ENCODE assay signal across 2 cellular contexts in the genomic region with DNA sequence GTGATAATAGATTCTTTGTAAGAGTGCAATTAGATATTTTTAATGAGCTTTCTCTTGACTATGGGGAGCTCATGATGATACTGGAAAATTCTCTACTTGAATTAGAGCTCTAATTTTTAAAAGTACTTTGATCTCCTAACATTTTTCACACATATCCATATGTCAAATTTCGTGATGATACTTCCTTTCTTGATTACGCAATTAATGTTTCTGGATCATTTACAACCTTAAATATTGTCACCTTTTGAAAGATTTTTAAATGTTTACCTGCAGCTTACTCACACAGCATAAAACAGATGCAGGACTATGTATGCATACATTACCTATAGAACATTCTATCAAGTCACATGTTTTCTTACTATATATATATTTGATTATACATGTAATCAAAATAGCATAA.
TF ChIP-seq lines count a peak whose summit lies in the region.

No MANE protein-coding gene starts in this region.

TF ChIP-seq in IMR-90, 13 proteins besides CTCF, POLR2A, EP300 and RAD21:
- TF ChIP-seq, protein P1, sequence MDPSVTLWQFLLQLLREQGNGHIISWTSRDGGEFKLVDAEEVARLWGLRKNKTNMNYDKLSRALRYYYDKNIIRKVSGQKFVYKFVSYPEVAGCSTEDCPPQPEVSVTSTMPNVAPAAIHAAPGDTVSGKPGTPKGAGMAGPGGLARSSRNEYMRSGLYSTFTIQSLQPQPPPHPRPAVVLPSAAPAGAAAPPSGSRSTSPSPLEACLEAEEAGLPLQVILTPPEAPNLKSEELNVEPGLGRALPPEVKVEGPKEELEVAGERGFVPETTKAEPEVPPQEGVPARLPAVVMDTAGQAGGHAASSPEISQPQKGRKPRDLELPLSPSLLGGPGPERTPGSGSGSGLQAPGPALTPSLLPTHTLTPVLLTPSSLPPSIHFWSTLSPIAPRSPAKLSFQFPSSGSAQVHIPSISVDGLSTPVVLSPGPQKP (IDR thresholded peaks at IDR 0.05; ENCODE audit: borderline replicate concordance, low read depth, low read length), result no peak
- no peak for TF ChIP-seq RFX5 (IDR thresholded peaks at IDR 0.05; ENCODE audit: low read depth, low read length)
- TF ChIP-seq MAFK (IDR thresholded peaks at IDR 0.05; ENCODE audit: low read depth, low read length), result no peak
- no peak for TF ChIP-seq MXI1 (IDR thresholded peaks at IDR 0.05; ENCODE audit: borderline replicate concordance, low read depth, low read length)
- TF ChIP-seq CHD1 (IDR thresholded peaks at IDR 0.05; ENCODE audit: low read depth, low read length), result no peak
- TF ChIP-seq SMC3 (IDR thresholded peaks at IDR 0.05; ENCODE audit: low read depth, low read length), result no peak
- no peak for TF ChIP-seq MAZ (IDR thresholded peaks at IDR 0.05; ENCODE audit: borderline replicate concordance, low read depth, low read length)
- peak; percentile 92 for TF ChIP-seq CEBPB (IDR thresholded peaks at IDR 0.05; ENCODE audit: low read depth, low read length)

TF ChIP-seq in H1, 55 proteins besides CTCF, POLR2A, EP300 and RAD21:
- TF ChIP-seq SUZ12 (IDR thresholded peaks at IDR 0.05; ENCODE audit: low read length), result no peak
- no peak for TF ChIP-seq TEAD4 (IDR thresholded peaks at IDR 0.05; ENCODE audit: low read depth, low read length)
- no peak for TF ChIP-seq FOSL1 (IDR thresholded peaks at IDR 0.05; ENCODE audit: insufficient read depth, low read depth, low read length)
- no peak for TF ChIP-seq YY1 (IDR thresholded peaks at IDR 0.05; ENCODE audit: low read depth, low read length)
- TF ChIP-seq CEBPB (IDR thresholded peaks at IDR 0.05; ENCODE audit: low read depth, low read length), result peak; percentile 75; the same call in 1 of the 2 replicates
- no peak for TF ChIP-seq ASH2L (IDR thresholded peaks at IDR 0.05; ENCODE audit: low read length)
